In the genomic region with DNA sequence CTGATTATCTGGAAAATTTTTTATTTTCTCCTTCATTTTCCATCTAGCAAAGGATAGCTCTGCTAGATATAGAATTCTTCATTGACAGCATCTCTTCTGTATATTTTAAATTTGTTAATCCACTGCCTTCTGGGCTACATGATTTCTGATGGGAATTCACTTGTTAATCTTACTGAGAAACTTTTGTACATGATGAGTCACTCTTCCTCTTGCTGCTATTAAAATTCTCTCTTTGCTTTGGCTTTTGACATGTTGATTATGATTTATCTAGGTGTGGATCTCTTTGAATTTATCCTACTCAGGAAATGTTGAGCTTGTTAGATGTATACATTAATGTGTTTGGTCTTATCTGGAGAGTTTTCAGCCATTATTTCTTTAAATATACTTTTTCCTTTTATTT, we compare ENCODE assay signal across 24 cellular contexts. TPM values are rescaled to one million over a fixed set of nuclear protein-coding genes. Genes with fewer than 3 reads are reported as not detected.
DNase-seq lines count a peak whose midpoint lies in the region; ATAC-seq and TF ChIP-seq lines count a peak whose summit lies in the region.
"Had no signal": no experiment of that assay in that cellular context is flagged by ENCODE, and none has a peak within 500 bp of the region (broad histone marks: within the 10 kb centered on the region; RNA-seq: fewer than 3 reads in every experiment).

No MANE protein-coding gene starts in this region.

- no peak overlapping the region for H3K27ac Mint-ChIP-seq in T-helper 2 cell treated with Interferon-gamma antibody and Interleukin-4, amounts not matched to agents 5 μg/mL and 100 μg/mL, for 36 hours
- H3K27ac Mint-ChIP-seq: CD8-positive, alpha-beta memory T cell; H9 had no signal

- no peaks in the 10 kb centered on the region for H3F3A ChIP-seq in smooth muscle cell (ENCODE audit: low read depth)

- H2AK5ac ChIP-seq in mesenchymal stem cell (ENCODE audit: low read length, severe bottlenecking) = no peak overlapping the region

- no peak overlapping the region for H3K27ac ChIP-seq in mesenchymal stem cell (ENCODE audit: low read length, poor library complexity, severe bottlenecking)
- H3K27ac ChIP-seq in smooth muscle cell (ENCODE audit: low read depth) = no peak overlapping the region
- no peak overlapping the region for H3K27ac ChIP-seq in stomach
- H3K27ac ChIP-seq: 22Rv1, C4-2B, HL-60 had no signal

- H2BK15ac ChIP-seq in mesenchymal stem cell (ENCODE audit: low read depth, poor library complexity, severe bottlenecking) = no peak overlapping the region

- H3K27me3 ChIP-seq in mesenchymal stem cell (ENCODE audit: control insufficient read depth in 1 of 2, insufficient read depth in 1 of 2, low read length in 2 of 2) (peaks cover 0 to 19% of the 10 kb centered on the region in 2 experiments), smooth muscle cell (ENCODE audit: low read depth) (no peaks in the 10 kb centered on the region), stomach (no peaks in the 10 kb centered on the region)

- no peaks in the 10 kb centered on the region for H3K4me1 Mint-ChIP-seq in T-helper 2 cell treated with Interferon-gamma antibody and Interleukin-4, amounts not matched to agents 5 μg/mL and 100 μg/mL, for 36 hours (ENCODE audit: low read depth)
- H3K4me1 Mint-ChIP-seq: CD8-positive, alpha-beta memory T cell had no signal

- no peaks in the 10 kb centered on the region for H3K36me3 ChIP-seq in mesenchymal stem cell (ENCODE audit: control insufficient read depth in 1 of 2, insufficient read depth in 2 of 2, low read depth in 1 of 2, low read length in 2 of 2)
- no peaks in the 10 kb centered on the region for H3K36me3 ChIP-seq in smooth muscle cell (ENCODE audit: low read depth)
- no peaks in the 10 kb centered on the region for H3K36me3 ChIP-seq in stomach

- no peaks in the 10 kb centered on the region for H3K9me3 Mint-ChIP-seq in T-helper 2 cell treated with Interferon-gamma antibody and Interleukin-4, amounts not matched to agents 5 μg/mL and 100 μg/mL, for 36 hours
- H3K9me3 Mint-ChIP-seq: CD8-positive, alpha-beta memory T cell; H9 had no signal

- no peak overlapping the region for H2BK12ac ChIP-seq in mesenchymal stem cell (ENCODE audit: low read length in 2 of 2)

- TF ChIP-seq EP300 in stomach (IDR thresholded peaks at IDR 0.05) = no peak

- no peak overlapping the region for H2BK120ac ChIP-seq in mesenchymal stem cell (ENCODE audit: low read depth, low read length)

- peak; percentile 60; the same call in 2 of the 3 replicates for ATAC-seq in SK-N-SH treated with all-trans-retinoic acid at 6 μM for 48 hours

- no peak overlapping the region for H3K4me3 Mint-ChIP-seq in T-helper 2 cell treated with Interferon-gamma antibody and Interleukin-4, amounts not matched to agents 5 μg/mL and 100 μg/mL, for 36 hours
- H3K4me3 Mint-ChIP-seq: CD8-positive, alpha-beta memory T cell; H9 had no signal

- H3K4me2 ChIP-seq in mesenchymal stem cell (ENCODE audit: low read length, poor library complexity, severe bottlenecking) (no peak overlapping the region), smooth muscle cell (no peak overlapping the region)

- no peak overlapping the region for H3K18ac ChIP-seq in mesenchymal stem cell (ENCODE audit: low read depth in 1 of 2, low read length in 2 of 2)

- H3K79me1 ChIP-seq in mesenchymal stem cell (replicated peaks; ENCODE audit: low read length, poor library complexity, severe bottlenecking) = no peaks in the 10 kb centered on the region

- no peak overlapping the region for H3K4ac ChIP-seq in mesenchymal stem cell (ENCODE audit: low read depth in 1 of 2, low read length in 2 of 2)

- peak; percentile 21 for DNase-seq in DMS53 (lab: John Stamatoyannopoulos, UW)
- no peak for DNase-seq in DMS53 treated with DMSO at 0.1 percent for 48 hours (lab: John Stamatoyannopoulos, UW; ENCODE audit: unreplicated experiment)
- DNase-seq in mesenchymal stem cell = peak; percentile 11
- no peak for DNase-seq in smooth muscle cell (lab: John Stamatoyannopoulos, UW; ENCODE audit: unreplicated experiment)
- DNase-seq in T-helper 2 cell treated with Interferon-gamma antibody and Interleukin-4, amounts not matched to agents 5 μg/mL and 100 μg/mL, for 36 hours (ENCODE audit: low spot score) = no peak
- no peak for DNase-seq in stomach
- DNase-seq in GDM1 (lab: John Stamatoyannopoulos, UW) = no peak
- DNase-seq: CD8-positive, alpha-beta memory T cell; EL; H9; IMR-90; MV-4-11; NCI-H1105 treated with DMSO at 0.1 percent for 48 hours; NCI-H2029 treated with DMSO at 0.1 percent for 48 hours; NCI-H226; NCI-H510A treated with DMSO at 0.1 percent for 48 hours; NCI-H82; OCI-M1; SHP77 had no signal

- H3K27me3 Mint-ChIP-seq in T-helper 2 cell treated with Interferon-gamma antibody and Interleukin-4, amounts not matched to agents 5 μg/mL and 100 μg/mL, for 36 hours (ENCODE audit: low read depth) = no peaks in the 10 kb centered on the region

- no peak for TF ChIP-seq CTCF in smooth muscle cell (IDR thresholded peaks at IDR 0.05; ENCODE audit: borderline replicate concordance, insufficient read depth, poor library complexity, severe bottlenecking)
- no peak for TF ChIP-seq CTCF in stomach (IDR thresholded peaks at IDR 0.05)

- no peak overlapping the region for H4K8ac ChIP-seq in mesenchymal stem cell (ENCODE audit: low read length)

- H3K4me1 ChIP-seq in mesenchymal stem cell (ENCODE audit: control insufficient read depth, insufficient read depth, low read depth, low read length) (no peaks in the 10 kb centered on the region), smooth muscle cell (ENCODE audit: low read depth) (peaks cover under 1% of the 10 kb centered on the region), stomach (no peaks in the 10 kb centered on the region)

- H3K14ac ChIP-seq in mesenchymal stem cell (ENCODE audit: low read length in 2 of 2) = no peak overlapping the region

- no peak for TF ChIP-seq POLR2A in stomach (IDR thresholded peaks at IDR 0.05)

- H4K20me1 ChIP-seq in smooth muscle cell (ENCODE audit: low read depth) = peaks cover 4% of the 10 kb centered on the region

- H3K9me3 ChIP-seq in mesenchymal stem cell (ENCODE audit: control insufficient read depth, low read length) = no peaks in the 10 kb centered on the region
- H3K9me3 ChIP-seq in smooth muscle cell (replicated peaks; ENCODE audit: low read depth) = no peaks in the 10 kb centered on the region
- H3K9me3 ChIP-seq in stomach = peaks cover 0 to 3% (median 0%) of the 10 kb centered on the region in 4 donors

- H2AFZ ChIP-seq in mesenchymal stem cell (ENCODE audit: low read depth, low read length) = no peak overlapping the region
- no peak overlapping the region for H2AFZ ChIP-seq in smooth muscle cell (ENCODE audit: low read depth)

- no peak overlapping the region for H3K4me3 ChIP-seq in mesenchymal stem cell (ENCODE audit: insufficient read depth in 1 of 2, low read depth in 1 of 2, low read length in 2 of 2)
- no peak overlapping the region for H3K4me3 ChIP-seq in smooth muscle cell
- H3K4me3 ChIP-seq in stomach = no peak overlapping the region

- intact Hi-C loops in stomach (cut with DNase I; ENCODE audit: low total_unique reads) = no loop called here

- no peak overlapping the region for H2BK5ac ChIP-seq in mesenchymal stem cell (ENCODE audit: low read depth, low read length, poor library complexity, severe bottlenecking)

- H3K9ac ChIP-seq in mesenchymal stem cell (ENCODE audit: low read length) (no peak overlapping the region), smooth muscle cell (ENCODE audit: low read depth) (no peak overlapping the region)

- no peak overlapping the region for H4K91ac ChIP-seq in mesenchymal stem cell (ENCODE audit: low read length)

- no peak overlapping the region for H3K23ac ChIP-seq in mesenchymal stem cell (ENCODE audit: low read length in 2 of 2)

- H3K79me2 ChIP-seq in smooth muscle cell (ENCODE audit: low read depth) = peaks cover 43% of the 10 kb centered on the region

- H3K36me3 Mint-ChIP-seq in T-helper 2 cell treated with Interferon-gamma antibody and Interleukin-4, amounts not matched to agents 5 μg/mL and 100 μg/mL, for 36 hours (ENCODE audit: low read depth) = no peaks in the 10 kb centered on the region
- H3K36me3 Mint-ChIP-seq: CD8-positive, alpha-beta memory T cell had no signal

TF ChIP-seq in SK-N-SH treated with all-trans-retinoic acid at 6 μM for 48 hours, 23 proteins besides CTCF, POLR2A, EP300 and RAD21 (continues in another document):
- TF ChIP-seq GLIS3 (CRISPR knock-in tag; IDR thresholded peaks at IDR 0.05) = no peak
- TF ChIP-seq, protein P1, sequence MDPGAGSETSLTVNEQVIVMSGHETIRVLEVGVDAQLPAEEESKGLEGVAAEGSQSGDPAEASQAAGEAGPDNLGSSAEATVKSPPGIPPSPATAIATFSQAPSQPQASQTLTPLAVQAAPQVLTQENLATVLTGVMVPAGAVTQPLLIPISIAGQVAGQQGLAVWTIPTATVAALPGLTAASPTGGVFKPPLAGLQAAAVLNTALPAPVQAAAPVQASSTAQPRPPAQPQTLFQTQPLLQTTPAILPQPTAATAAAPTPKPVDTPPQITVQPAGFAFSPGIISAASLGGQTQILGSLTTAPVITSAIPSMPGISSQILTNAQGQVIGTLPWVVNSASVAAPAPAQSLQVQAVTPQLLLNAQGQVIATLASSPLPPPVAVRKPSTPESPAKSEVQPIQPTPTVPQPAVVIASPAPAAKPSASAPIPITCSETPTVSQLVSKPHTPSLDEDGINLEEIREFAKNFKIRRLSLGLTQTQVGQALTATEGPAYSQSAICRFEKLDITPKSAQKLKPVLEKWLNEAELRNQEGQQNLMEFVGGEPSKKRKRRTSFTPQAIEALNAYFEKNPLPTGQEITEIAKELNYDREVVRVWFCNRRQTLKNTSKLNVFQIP (CRISPR knock-in tag; IDR thresholded peaks at IDR 0.05; ENCODE audit: borderline replicate concordance, low read depth) = no peak
- no peak for TF ChIP-seq BACH2 (CRISPR knock-in tag; IDR thresholded peaks at IDR 0.05; ENCODE audit: borderline replicate concordance)
- TF ChIP-seq, protein P2, sequence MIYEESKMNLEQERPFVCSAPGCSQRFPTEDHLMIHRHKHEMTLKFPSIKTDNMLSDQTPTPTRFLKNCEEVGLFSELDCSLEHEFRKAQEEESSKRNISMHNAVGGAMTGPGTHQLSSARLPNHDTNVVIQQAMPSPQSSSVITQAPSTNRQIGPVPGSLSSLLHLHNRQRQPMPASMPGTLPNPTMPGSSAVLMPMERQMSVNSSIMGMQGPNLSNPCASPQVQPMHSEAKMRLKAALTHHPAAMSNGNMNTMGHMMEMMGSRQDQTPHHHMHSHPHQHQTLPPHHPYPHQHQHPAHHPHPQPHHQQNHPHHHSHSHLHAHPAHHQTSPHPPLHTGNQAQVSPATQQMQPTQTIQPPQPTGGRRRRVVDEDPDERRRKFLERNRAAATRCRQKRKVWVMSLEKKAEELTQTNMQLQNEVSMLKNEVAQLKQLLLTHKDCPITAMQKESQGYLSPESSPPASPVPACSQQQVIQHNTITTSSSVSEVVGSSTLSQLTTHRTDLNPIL (CRISPR knock-in tag; IDR thresholded peaks at IDR 0.05; ENCODE audit: low read depth) = no peak
- no peak for TF ChIP-seq TCF4 (CRISPR knock-in tag; IDR thresholded peaks at IDR 0.05; ENCODE audit: borderline replicate concordance)
- TF ChIP-seq RARB (CRISPR knock-in tag; IDR thresholded peaks at IDR 0.05) = no peak
- no peak for TF ChIP-seq CSDC2 (CRISPR knock-in tag; IDR thresholded peaks at IDR 0.05)

RNA-seq across cellular contexts. Expression of a gene that starts 27.5 kb away (rescaled TPM):
- not detected for polyA plus RNA-seq in mesenchymal stem cell (2013, experiment 1 of 2)
- polyA plus RNA-seq in mesenchymal stem cell (2013, experiment 2 of 2) = not detected
- total RNA-seq in smooth muscle cell (not detected in 2 replicates), stomach (not detected)
- polyA plus RNA-seq in smooth muscle cell (0.15 TPM in 1 of 2 replicates, not detected in the other), stomach (not detected)
- total RNA-seq: CD8-positive, alpha-beta memory T cell; H9; IMR-90; RPMI7951 had no signal
- polyA plus RNA-seq: CD8-positive, alpha-beta memory T cell; IMR-90 had no signal

Comparison
In these comparisons a context has a peak if more than half of its experiments do, and no peak if none do; other contexts are left out.
1. DNase-seq: peak in DMS53 (single experiment) and mesenchymal stem cell (single experiment); none in DMS53 treated with DMSO at 0.1 percent for 48 hours (single experiment), smooth muscle cell (single experiment), T-helper 2 cell treated with Interferon-gamma antibody and Interleukin-4, amounts not matched to agents 5 μg/mL and 100 μg/mL, for 36 hours (single experiment), stomach (single experiment) and GDM1 (single experiment).